Comparison of ENCODE assay signal across 34 cellular contexts in genomic region chr12:106495354-106495965, GRCh38.
"Had no signal": no experiment of that assay in that cellular context is flagged by ENCODE, and none has a peak within 500 bp of the region (broad histone marks: within the 10 kb centered on the region; RNA-seq: fewer than 3 reads in every experiment).

No MANE protein-coding gene starts in this region.

- H3K27me3 ChIP-seq: adrenal gland, body of pancreas, breast epithelium, cardiac muscle cell, colonic mucosa had no signal

- H3K27ac ChIP-seq: adrenal gland, body of pancreas, breast epithelium, cardiac muscle cell, colonic mucosa, WERI-Rb-1 had no signal

- ATAC-seq: activated CD4-positive, alpha-beta T cell treated with anti-CD3 and anti-CD28 coated beads for 36 hours; activated CD8-positive, alpha-beta memory T cell treated with anti-CD3 and anti-CD28 coated beads, Interleukin-2, amount 10 ng/mL, durations not matched to agents 7 days and 5 days; activated CD8-positive, alpha-beta T cell treated with anti-CD3 and anti-CD28 coated beads, Interleukin-2, amount 10 ng/mL, durations not matched to agents 7 days and 5 days; activated naive CD8-positive, alpha-beta T cell treated with anti-CD3 and anti-CD28 coated beads, Interleukin-2, amount 50 U/mL, for 24 hours; body of pancreas; esophagus mucosa; T-helper 17 cell had no signal

- H3K36me3 ChIP-seq: breast epithelium, colonic mucosa, WERI-Rb-1 had no signal

- H3K9me3 Mint-ChIP-seq: activated CD4-positive, alpha-beta memory T cell treated with anti-CD3 and anti-CD28 coated beads for 36 hours; activated CD4-positive, alpha-beta T cell treated with anti-CD3 and anti-CD28 coated beads, Interleukin-2, amount 10 ng/mL, durations not matched to agents 24 days and 14 days; activated naive CD4-positive, alpha-beta T cell treated with anti-CD3 and anti-CD28 coated beads for 36 hours; activated naive CD4-positive, alpha-beta T cell treated with anti-CD3 and anti-CD28 coated beads, Interleukin-2, amount 50 U/mL, for 24 hours; activated naive CD8-positive, alpha-beta T cell treated with anti-CD3 and anti-CD28 coated beads for 36 hours; activated naive CD8-positive, alpha-beta T cell treated with anti-CD3 and anti-CD28 coated beads, Interleukin-2, amount 50 U/mL, for 24 hours; activated T-helper 1 cell treated with anti-CD3 and anti-CD28 coated beads, Interleukin-12 subunit alpha, Interleukin-12 subunit beta, Interleukin-2, Interleukin-4 antibody, amounts not matched to agents 30 ng/mL and 10 ng/mL and 1 ng/mL, durations not matched to agents 14 hours and 24 hours and 36 hours; activated T-helper 2 cell treated with anti-CD3 and anti-CD28 coated beads, Interferon-gamma antibody, Interleukin-2, Interleukin-4, amounts not matched to agents 10 μg/mL and 5 μg/mL and 100 μg/mL, durations not matched to agents 14 hours and 24 hours and 36 hours; T-helper 2 cell treated with Interferon-gamma antibody and Interleukin-4, amounts not matched to agents 5 μg/mL and 100 μg/mL, for 36 hours had no signal

- H3K4me1 ChIP-seq: adrenal gland, body of pancreas, breast epithelium, colonic mucosa had no signal

- H3K9me3 ChIP-seq: adrenal gland, body of pancreas, breast epithelium, colonic mucosa had no signal

- H3K4me1 Mint-ChIP-seq: activated CD8-positive, alpha-beta memory T cell treated with anti-CD3 and anti-CD28 coated beads, Interleukin-2, amount 10 ng/mL, durations not matched to agents 7 days and 5 days; activated naive CD4-positive, alpha-beta T cell treated with anti-CD3 and anti-CD28 coated beads, Interleukin-2, amount 50 U/mL, for 24 hours; activated naive CD8-positive, alpha-beta T cell treated with anti-CD3 and anti-CD28 coated beads for 36 hours; activated naive CD8-positive, alpha-beta T cell treated with anti-CD3 and anti-CD28 coated beads, Interleukin-2, amount 50 U/mL, for 24 hours; T-helper 17 cell had no signal

- H3K27me3 Mint-ChIP-seq: activated CD4-positive, alpha-beta memory T cell treated with anti-CD3 and anti-CD28 coated beads for 36 hours; activated CD4-positive, alpha-beta T cell treated with anti-CD3 and anti-CD28 coated beads for 36 hours; activated CD4-positive, alpha-beta T cell treated with anti-CD3 and anti-CD28 coated beads, Interleukin-2, amount 10 ng/mL, durations not matched to agents 24 days and 14 days; activated CD8-positive, alpha-beta memory T cell treated with anti-CD3 and anti-CD28 coated beads, Interleukin-2, amount 10 ng/mL, durations not matched to agents 7 days and 5 days; activated naive CD4-positive, alpha-beta T cell treated with anti-CD3 and anti-CD28 coated beads, Interleukin-2, amount 50 U/mL, for 24 hours; activated naive CD8-positive, alpha-beta T cell treated with anti-CD3 and anti-CD28 coated beads for 36 hours; activated naive CD8-positive, alpha-beta T cell treated with anti-CD3 and anti-CD28 coated beads, Interleukin-2, amount 50 U/mL, for 24 hours; T-helper 17 cell had no signal

- H3K4me3 ChIP-seq: adrenal gland, body of pancreas, breast epithelium, cardiac muscle cell, colonic mucosa had no signal

- DNase-seq: activated CD4-positive, alpha-beta memory T cell treated with anti-CD3 and anti-CD28 coated beads for 36 hours; activated CD4-positive, alpha-beta T cell treated with anti-CD3 and anti-CD28 coated beads for 36 hours; activated CD4-positive, alpha-beta T cell treated with anti-CD3 and anti-CD28 coated beads, Interleukin-2, amount 10 ng/mL, durations not matched to agents 24 days and 14 days; activated CD4-positive, CD25-positive, alpha-beta regulatory T cell; activated CD4-positive, CD25-positive, alpha-beta regulatory T cell treated with anti-CD3 and anti-CD28 coated beads, Interleukin-2, amount 50 U/mL, for 72 hours; activated CD8-positive, alpha-beta memory T cell treated with anti-CD3 and anti-CD28 coated beads, Interleukin-2, amount 10 ng/mL, durations not matched to agents 7 days and 5 days; activated CD8-positive, alpha-beta memory T cell treated with anti-CD3 and anti-CD28 coated beads, Interleukin-2, amount 50 U/mL, for 4 hours; activated CD8-positive, alpha-beta T cell treated with anti-CD3 and anti-CD28 coated beads, Interleukin-2, amount 10 ng/mL, durations not matched to agents 7 days and 5 days; activated effector memory CD4-positive, alpha-beta T cell treated with anti-CD3 and anti-CD28 coated beads, Interleukin-2, amount 50 U/mL, for 16 hours; activated naive CD4-positive, alpha-beta T cell treated with anti-CD3 and anti-CD28 coated beads for 36 hours; activated naive CD8-positive, alpha-beta T cell treated with anti-CD3 and anti-CD28 coated beads for 36 hours; activated naive CD8-positive, alpha-beta T cell treated with anti-CD3 and anti-CD28 coated beads, Interleukin-2, amount 50 U/mL, for 24 hours; activated T-cell treated with anti-CD3 and anti-CD28 coated beads, Interleukin-2, amount 50 U/mL, for 1 hour; activated T-cell treated with anti-CD3 and anti-CD28 coated beads, Interleukin-2, amount 50 U/mL, for 48 hours; adrenal gland; amygdala; aorta; body of pancreas; central memory CD4-positive, alpha-beta T cell; cerebellar nuclear complex; colonic mucosa; effector CD8-positive, alpha-beta T cell; foreskin fibroblast; T-helper 1 cell; T-helper 17 cell; T1000; WERI-Rb-1 had no signal

- H3K4me3 Mint-ChIP-seq: activated CD4-positive, alpha-beta memory T cell treated with anti-CD3 and anti-CD28 coated beads for 36 hours; activated CD4-positive, alpha-beta T cell treated with anti-CD3 and anti-CD28 coated beads for 36 hours; activated CD4-positive, alpha-beta T cell treated with anti-CD3 and anti-CD28 coated beads, Interleukin-2, amount 10 ng/mL, durations not matched to agents 24 days and 14 days; activated CD8-positive, alpha-beta memory T cell treated with anti-CD3 and anti-CD28 coated beads, Interleukin-2, amount 10 ng/mL, durations not matched to agents 7 days and 5 days; activated CD8-positive, alpha-beta T cell treated with anti-CD3 and anti-CD28 coated beads, Interleukin-2, amount 10 ng/mL, durations not matched to agents 7 days and 5 days; activated naive CD4-positive, alpha-beta T cell treated with anti-CD3 and anti-CD28 coated beads for 36 hours; activated naive CD4-positive, alpha-beta T cell treated with anti-CD3 and anti-CD28 coated beads, Interleukin-2, amount 50 U/mL, for 24 hours; activated naive CD8-positive, alpha-beta T cell treated with anti-CD3 and anti-CD28 coated beads for 36 hours; activated naive CD8-positive, alpha-beta T cell treated with anti-CD3 and anti-CD28 coated beads, Interleukin-2, amount 50 U/mL, for 24 hours; activated T-helper 1 cell treated with anti-CD3 and anti-CD28 coated beads, Interleukin-12 subunit alpha, Interleukin-12 subunit beta, Interleukin-2, Interleukin-4 antibody, amounts not matched to agents 30 ng/mL and 10 ng/mL and 1 ng/mL, durations not matched to agents 14 hours and 24 hours and 36 hours; T-helper 17 cell; T-helper 2 cell treated with Interferon-gamma antibody and Interleukin-4, amounts not matched to agents 5 μg/mL and 100 μg/mL, for 36 hours had no signal

- H3K27ac Mint-ChIP-seq: activated CD4-positive, alpha-beta memory T cell treated with anti-CD3 and anti-CD28 coated beads for 36 hours; activated CD4-positive, alpha-beta T cell treated with anti-CD3 and anti-CD28 coated beads for 36 hours; activated CD4-positive, alpha-beta T cell treated with anti-CD3 and anti-CD28 coated beads, Interleukin-2, amount 10 ng/mL, durations not matched to agents 24 days and 14 days; activated CD8-positive, alpha-beta memory T cell treated with anti-CD3 and anti-CD28 coated beads, Interleukin-2, amount 10 ng/mL, durations not matched to agents 7 days and 5 days; activated CD8-positive, alpha-beta T cell treated with anti-CD3 and anti-CD28 coated beads, Interleukin-2, amount 10 ng/mL, durations not matched to agents 7 days and 5 days; activated naive CD4-positive, alpha-beta T cell treated with anti-CD3 and anti-CD28 coated beads for 36 hours; activated naive CD4-positive, alpha-beta T cell treated with anti-CD3 and anti-CD28 coated beads, Interleukin-2, amount 50 U/mL, for 24 hours; activated naive CD8-positive, alpha-beta T cell treated with anti-CD3 and anti-CD28 coated beads for 36 hours; activated naive CD8-positive, alpha-beta T cell treated with anti-CD3 and anti-CD28 coated beads, Interleukin-2, amount 50 U/mL, for 24 hours; activated T-helper 1 cell treated with anti-CD3 and anti-CD28 coated beads, Interleukin-12 subunit alpha, Interleukin-12 subunit beta, Interleukin-2, Interleukin-4 antibody, amounts not matched to agents 30 ng/mL and 10 ng/mL and 1 ng/mL, durations not matched to agents 14 hours and 24 hours and 36 hours; activated T-helper 2 cell treated with anti-CD3 and anti-CD28 coated beads, Interferon-gamma antibody, Interleukin-2, Interleukin-4, amounts not matched to agents 10 μg/mL and 5 μg/mL and 100 μg/mL, durations not matched to agents 14 hours and 24 hours and 36 hours; T-helper 17 cell; T-helper 2 cell treated with Interferon-gamma antibody and Interleukin-4, amounts not matched to agents 5 μg/mL and 100 μg/mL, for 36 hours had no signal
